Comparison of ENCODE assay signal across 13 cellular contexts in the genomic region with DNA sequence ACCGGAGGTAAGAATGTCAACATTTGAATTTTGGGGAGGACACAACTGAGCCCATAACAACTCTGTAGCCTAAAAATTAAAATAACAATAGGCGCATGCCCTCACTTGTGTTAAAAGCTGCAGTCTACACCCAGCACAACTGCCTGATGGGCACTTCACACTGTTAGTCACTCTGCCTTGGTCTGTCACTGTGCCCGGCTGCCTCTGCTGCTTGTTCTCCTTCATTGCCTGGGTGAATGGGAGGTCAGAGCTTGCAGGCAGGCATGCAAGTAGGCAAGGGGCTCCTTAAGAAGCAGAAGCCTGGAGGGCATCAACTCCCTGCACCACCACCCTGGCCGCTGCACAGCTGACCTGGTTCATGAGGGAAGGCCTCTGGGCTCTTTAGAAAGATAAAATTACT.
A peak's percentile ranks its signal among the peaks of the same experiment; 100 is the strongest.
DNase-seq lines count a peak whose midpoint lies in the region; ATAC-seq, FAIRE-seq and TF ChIP-seq lines count a peak whose summit lies in the region.
"Had no signal": no experiment of that assay in that cellular context is flagged by ENCODE, and none has a peak within 500 bp of the region (broad histone marks: within the 10 kb centered on the region; RNA-seq: fewer than 3 reads in every experiment).

No MANE protein-coding gene starts in this region.

- no peaks in the 10 kb centered on the region for H3K36me3 ChIP-seq in CD4-positive, alpha-beta memory T cell (ENCODE audit: insufficient read depth, low read length)
- H3K36me3 ChIP-seq in mucosa of descending colon (ENCODE audit: low read depth) (no peaks in the 10 kb centered on the region), heart right ventricle (no peaks in the 10 kb centered on the region)

- TF ChIP-seq CTCF in mucosa of descending colon (IDR thresholded peaks at IDR 0.05) (no peak), heart right ventricle (IDR thresholded peaks at IDR 0.05) (no peak), omental fat pad (IDR thresholded peaks at IDR 0.05) (no peak)

- CTCF ChIA-PET in CD4-positive, alpha-beta memory T cell (lab: Charles Lee; ENCODE audit: partially characterized antibody), result no interaction called here

- H3K27me3 Mint-ChIP-seq in CD4-positive, alpha-beta memory T cell, result no peaks in the 10 kb centered on the region
- no peaks in the 10 kb centered on the region for H3K27me3 Mint-ChIP-seq in activated naive CD8-positive, alpha-beta T cell treated with anti-CD3 and anti-CD28 coated beads, Interleukin-2, amount 50 U/mL, for 24 hours

- peak; percentile 61 for FAIRE-seq in GM18507 (lab: Jason Lieb, UNC)

- POLR2A ChIA-PET in CD4-positive, alpha-beta memory T cell (lab: Charles Lee; ENCODE audit: partially characterized antibody), result no interaction called here

- DNase-seq in CD4-positive, alpha-beta memory T cell, result no peak
- DNase-seq in GM18507 (ENCODE audit: extremely low spot score, insufficient read length, low read depth) (no peak), mucosa of descending colon (no peak), heart right ventricle (no peak), omental fat pad (ENCODE audit: low spot score) (no peak)
- DNase-seq in activated naive CD8-positive, alpha-beta T cell treated with anti-CD3 and anti-CD28 coated beads, Interleukin-2, amount 50 U/mL, for 24 hours, result no peak
- DNase-seq: GOT3, MV-4-11, NCI-H1417, NCI-H187 treated with DMSO at 0.1 percent for 48 hours, NCI-H2171, NCI-H748 treated with DMSO at 0.1 percent for 48 hours had no signal

- 94 to 99% methylated on average over 4 of the region's 4 CpGs for WGBS in heart right ventricle, 2 donors

- no peak overlapping the region for H3K27ac ChIP-seq in CD4-positive, alpha-beta memory T cell (ENCODE audit: low read depth, low read length)
- no peak overlapping the region for H3K27ac ChIP-seq in heart right ventricle

- H3K4me3 ChIP-seq in CD4-positive, alpha-beta memory T cell (ENCODE audit: low read length in 2 of 2), result no peak overlapping the region
- H3K4me3 ChIP-seq in mucosa of descending colon (no peak overlapping the region), heart right ventricle (no peak overlapping the region)

- H3K9me3 Mint-ChIP-seq in CD4-positive, alpha-beta memory T cell, result no peaks in the 10 kb centered on the region
- H3K9me3 Mint-ChIP-seq in activated naive CD8-positive, alpha-beta T cell treated with anti-CD3 and anti-CD28 coated beads, Interleukin-2, amount 50 U/mL, for 24 hours, result no peaks in the 10 kb centered on the region

- no peaks in the 10 kb centered on the region for H3K9me3 ChIP-seq in CD4-positive, alpha-beta memory T cell (ENCODE audit: control insufficient read depth in 1 of 2, low read length in 2 of 2)
- H3K9me3 ChIP-seq in mucosa of descending colon (no peaks in the 10 kb centered on the region), heart right ventricle (no peaks in the 10 kb centered on the region)

- intact Hi-C loops in CD4-positive, alpha-beta memory T cell (cut with micrococcal nuclease), result no loop called here
- intact Hi-C loops in mucosa of descending colon (cut with DNase I, micrococcal nuclease), result no loop called here
- intact Hi-C loops in heart right ventricle (cut with DNase I), result no loop called here

- H3K4me3 Mint-ChIP-seq in CD4-positive, alpha-beta memory T cell, result no peak overlapping the region
- H3K4me3 Mint-ChIP-seq in activated naive CD8-positive, alpha-beta T cell treated with anti-CD3 and anti-CD28 coated beads, Interleukin-2, amount 50 U/mL, for 24 hours, result no peak overlapping the region

- ATAC-seq in activated naive CD8-positive, alpha-beta T cell treated with anti-CD3 and anti-CD28 coated beads, Interleukin-2, amount 50 U/mL, for 24 hours, result no peak
- peak; percentile 37 for ATAC-seq in mucosa of descending colon
- no peak for ATAC-seq in GM18907 (IDR thresholded peaks at IDR 0.05; ENCODE audit: unreplicated experiment)
- ATAC-seq in heart right ventricle, result no peak
- ATAC-seq in omental fat pad (ENCODE audit: low FRiP score), result no peak

- H3K4me1 Mint-ChIP-seq in CD4-positive, alpha-beta memory T cell, result peaks cover 6 to 25% (median 13%) of the 10 kb centered on the region in 4 donors
- H3K4me1 Mint-ChIP-seq in activated naive CD8-positive, alpha-beta T cell treated with anti-CD3 and anti-CD28 coated beads, Interleukin-2, amount 50 U/mL, for 24 hours, result peaks cover 39% of the 10 kb centered on the region

- no peaks in the 10 kb centered on the region for H3K27me3 ChIP-seq in CD4-positive, alpha-beta memory T cell (ENCODE audit: insufficient read depth, low read length)
- H3K27me3 ChIP-seq in heart right ventricle, result no peaks in the 10 kb centered on the region

- peak overlapping the region in 4 of 7 donors; percentile 24 to 90 (median 58) for H3K27ac Mint-ChIP-seq in CD4-positive, alpha-beta memory T cell
- H3K27ac Mint-ChIP-seq in activated naive CD8-positive, alpha-beta T cell treated with anti-CD3 and anti-CD28 coated beads, Interleukin-2, amount 50 U/mL, for 24 hours, result peak overlapping the region; percentile 85

- peaks cover 20% of the 10 kb centered on the region for H3K4me1 ChIP-seq in CD4-positive, alpha-beta memory T cell (ENCODE audit: insufficient read depth, low read length)
- H3K4me1 ChIP-seq in mucosa of descending colon (ENCODE audit: low read depth), result peaks cover 4% of the 10 kb centered on the region
- peaks cover 0 to 3% (median 0%) of the 10 kb centered on the region in 9 donors for H3K4me1 ChIP-seq in heart right ventricle

- no peaks in the 10 kb centered on the region for H3K36me3 Mint-ChIP-seq in CD4-positive, alpha-beta memory T cell
- H3K36me3 Mint-ChIP-seq in activated naive CD8-positive, alpha-beta T cell treated with anti-CD3 and anti-CD28 coated beads, Interleukin-2, amount 50 U/mL, for 24 hours (ENCODE audit: low read depth), result no peaks in the 10 kb centered on the region
